27 cellular contexts compared by ENCODE assay signal in the genomic region with DNA sequence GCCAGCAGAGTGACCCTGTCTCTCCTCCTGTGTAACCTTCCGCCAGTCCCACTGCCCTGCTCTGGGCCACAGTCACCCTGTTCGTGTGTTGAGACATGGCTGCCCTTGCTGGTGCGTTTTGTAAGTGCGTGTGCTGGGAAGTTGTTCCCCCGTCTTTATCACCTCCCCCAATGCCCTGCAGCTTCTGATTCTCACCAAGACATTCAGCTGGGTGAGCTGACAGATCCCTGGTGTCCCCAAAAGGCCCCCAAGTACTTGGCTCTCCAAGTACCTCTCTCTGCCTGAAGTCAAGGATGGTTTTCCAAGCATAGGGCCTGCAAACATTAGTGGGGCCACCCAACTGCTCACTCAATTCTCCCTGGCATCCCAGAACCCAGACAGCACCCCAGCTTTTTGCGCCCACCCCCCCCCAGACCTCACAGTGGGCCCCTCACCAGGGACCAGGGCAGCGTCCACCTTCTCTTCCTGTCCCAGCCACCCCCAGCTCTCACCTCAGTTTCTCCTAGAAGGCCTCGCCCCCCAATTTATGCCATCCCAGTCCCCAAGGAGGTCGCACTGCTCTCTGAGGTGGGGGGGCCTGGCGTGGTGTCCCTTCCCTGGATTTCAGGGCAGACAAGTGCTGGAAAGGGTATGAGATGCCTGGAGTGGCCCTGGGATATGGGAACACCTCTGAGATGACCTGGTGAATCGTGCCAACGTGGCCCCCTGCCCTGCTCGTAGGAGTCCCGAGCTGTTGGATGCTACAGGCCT. TPM values are rescaled to one million over a fixed set of nuclear protein-coding genes. Genes with fewer than 3 reads are reported as not detected.
DNase-seq lines count a peak whose midpoint lies in the region; ATAC-seq, FAIRE-seq and TF ChIP-seq lines count a peak whose summit lies in the region.
"Had no signal": no experiment of that assay in that cellular context is flagged by ENCODE, and none has a peak within 500 bp of the region (broad histone marks: within the 10 kb centered on the region; RNA-seq: fewer than 3 reads in every experiment).

No MANE protein-coding gene starts in this region.

- no peak overlapping the region for H2BK15ac ChIP-seq in IMR-90 (ENCODE audit: low read depth, low read length)
- H2BK15ac ChIP-seq in neuronal stem cell (ENCODE audit: low read length) = no peak overlapping the region

- no peak overlapping the region; the same call in 1 of the 2 replicates for H2BK20ac ChIP-seq in IMR-90 (ENCODE audit: low read depth, low read length)

- H2AFZ ChIP-seq in IMR-90 (replicated peaks; ENCODE audit: low read length, poor library complexity) = no peak overlapping the region
- H2AFZ ChIP-seq in neuronal stem cell (ENCODE audit: low read length) = no peak overlapping the region
- H2AFZ ChIP-seq: PC-9 had no signal

- H3K4me3 ChIP-seq in IMR-90 (ENCODE audit: insufficient read depth, low read depth, low read length) (no peak overlapping the region), esophagus squamous epithelium (no peak overlapping the region), neuronal stem cell (ENCODE audit: low read length in 2 of 2) (no peak overlapping the region), skeletal muscle tissue (ENCODE audit: low read length in 3 of 3) (peak overlapping the region in 1 of 3 donors; percentile 7)
- H3K4me3 ChIP-seq: A549; BLaER1 treated with 17β-estradiol and CSF1 and Interleukin-3, amounts not matched to agents 10 nM and 100 nM; HAP-1; MG63; PC-9; SK-N-MC had no signal

- H4K20me1 ChIP-seq in IMR-90 (ENCODE audit: insufficient read depth, low read length) = peaks cover 9% of the 10 kb centered on the region; the same call in 1 of the 2 replicates

- H3K27ac Mint-ChIP-seq in T-helper 17 cell = no peak overlapping the region
- H3K27ac Mint-ChIP-seq: CD4-positive, alpha-beta T cell; HFFc6 had no signal

- no peak overlapping the region for H3K4me2 ChIP-seq in IMR-90 (ENCODE audit: low read depth, low read length)
- no peak overlapping the region for H3K4me2 ChIP-seq in neuronal stem cell (ENCODE audit: insufficient read depth, low read length, poor library complexity, severe bottlenecking)
- H3K4me2 ChIP-seq: A549, PC-9 had no signal

- H3K18ac ChIP-seq in IMR-90 (ENCODE audit: low read depth, low read length) (no peak overlapping the region), neuronal stem cell (ENCODE audit: low read length) (peak overlapping the region; percentile 31)

- TF ChIP-seq POLR2A in IMR-90 (IDR thresholded peaks at IDR 0.05; ENCODE audit: low read depth, low read length) (no peak), esophagus squamous epithelium (IDR thresholded peaks at IDR 0.05) (no peak)

- H2AK9ac ChIP-seq in IMR-90 (replicated peaks; ENCODE audit: low read depth, low read length, poor library complexity) = no peak overlapping the region

- no peak overlapping the region for H3K56ac ChIP-seq in IMR-90 (ENCODE audit: extremely low read depth, insufficient read depth, low read length)

- no peak overlapping the region for H3K14ac ChIP-seq in IMR-90 (replicated peaks; ENCODE audit: low read depth, low read length)
- H3K14ac ChIP-seq in neuronal stem cell (ENCODE audit: low read length) = peak overlapping the region; percentile 61

- H3K4me1 Mint-ChIP-seq in T-helper 17 cell = peaks cover 5% of the 10 kb centered on the region

- H3K36me3 Mint-ChIP-seq in T-helper 17 cell (ENCODE audit: low read depth) = peaks cover 2% of the 10 kb centered on the region

- H2BK5ac ChIP-seq in IMR-90 (ENCODE audit: low read depth, low read length, poor library complexity, severe bottlenecking) = no peak overlapping the region
- H2BK5ac ChIP-seq in neuronal stem cell (ENCODE audit: low read length) = no peak overlapping the region

- ATAC-seq in IMR-90 (ENCODE audit: low read depth) (no peak), T-helper 17 cell (no peak), HG03196 (IDR thresholded peaks at IDR 0.05; ENCODE audit: unreplicated experiment) (no peak)
- ATAC-seq: A549 had no signal

- no peak overlapping the region for H4K5ac ChIP-seq in IMR-90 (ENCODE audit: low read depth, low read length)

- peaks cover 69% of the 10 kb centered on the region for H3K27me3 Mint-ChIP-seq in T-helper 17 cell

- dilution Hi-C loops in IMR-90 (cut with HindIII; ENCODE audit: low sequenced_read_pairs, unreplicated experiment) = no loop called here

- H2BK120ac ChIP-seq in IMR-90 (ENCODE audit: low read depth, low read length) = peak overlapping the region; percentile 32; the same call in 1 of the 2 replicates
- no peak overlapping the region for H2BK120ac ChIP-seq in neuronal stem cell (ENCODE audit: low read depth, low read length)

- BruUV-seq in IMR-90 (replicated peaks; lab: Mats Ljungman, UMichigan) = no TSS peak

- H3K79me1 ChIP-seq in IMR-90 (ENCODE audit: low read depth in 1 of 2, low read length in 2 of 2) = no peaks in the 10 kb centered on the region
- no peaks in the 10 kb centered on the region for H3K79me1 ChIP-seq in neuronal stem cell (ENCODE audit: low read depth, low read length)

- peaks cover 17% of the 10 kb centered on the region for H3K9me1 ChIP-seq in IMR-90 (ENCODE audit: insufficient read depth, low read length)

- TF ChIP-seq CTCF in IMR-90 (conservative IDR thresholded peaks at IDR 0.05; ENCODE audit: low read depth, low read length) (no peak), esophagus squamous epithelium (IDR thresholded peaks at IDR 0.05) (no peak)

- H3K23ac ChIP-seq in IMR-90 (ENCODE audit: low read depth, low read length) (no peak overlapping the region), neuronal stem cell (ENCODE audit: low read depth, low read length, poor library complexity) (no peak overlapping the region)

- H3K4ac ChIP-seq in IMR-90 (ENCODE audit: low read depth, low read length) = no peak overlapping the region; the same call in 1 of the 2 replicates
- H3K4ac ChIP-seq in neuronal stem cell (ENCODE audit: low read length) = no peak overlapping the region

- H2AK5ac ChIP-seq in IMR-90 (ENCODE audit: low read depth, low read length) (peak overlapping the region; percentile 92; the same call in 1 of the 2 replicates), neuronal stem cell (ENCODE audit: low read depth, low read length) (peak overlapping the region; percentile 35)

- 100% methylated on average over 4 of the region's 14 CpGs; no CpG with 5 or more reads in 1 of the 2 experiments for WGBS in IMR-90 (ENCODE audit: extremely low coverage in 2 of 2, insufficient read length in 1 of 2), 2 experiments
- WGBS in esophagus squamous epithelium, 2 donors = 89 to 95% methylated on average over 7 to 10 of the region's 14 CpGs
- no CpG with 5 or more reads among the region's 14 CpGs for WGBS in neuronal stem cell (ENCODE audit: extremely low coverage in 2 of 2, insufficient read length in 2 of 2, insufficient replicate concordance in 1 of 2), 2 donors

- no peak for FAIRE-seq in RCC 7860 (lab: Jason Lieb, UNC)
- FAIRE-seq: A549, D721Med had no signal

- H3K27me3 ChIP-seq in IMR-90 (ENCODE audit: control insufficient read depth, insufficient read depth, low read length) = no peaks in the 10 kb centered on the region
- H3K27me3 ChIP-seq in esophagus squamous epithelium = peaks cover 0 to 46% (median 0%) of the 10 kb centered on the region in 4 donors
- H3K27me3 ChIP-seq in neuronal stem cell (ENCODE audit: control insufficient read depth in 3 of 3, insufficient read depth in 3 of 3, low read depth in 1 of 3, low read length in 3 of 3) = peaks cover 0 to 33% (median 0%) of the 10 kb centered on the region in 3 experiments
- H3K27me3 ChIP-seq in skeletal muscle tissue (ENCODE audit: control insufficient read depth in 3 of 3, insufficient read depth in 3 of 3, low read length in 3 of 3) = no peaks in the 10 kb centered on the region
- H3K27me3 ChIP-seq: MG63 had no signal

- CTCF ChIA-PET in IMR-90 (lab: Yijun Ruan, JAX) = no interaction called here

- intact Hi-C loops in IMR-90 (cut with micrococcal nuclease) = no loop called here
- intact Hi-C loops in esophagus squamous epithelium (cut with DNase I) = no loop called here

- no peaks in the 10 kb centered on the region for H3K36me3 ChIP-seq in IMR-90 (ENCODE audit: control insufficient read depth, insufficient read depth, low read length)
- no peaks in the 10 kb centered on the region for H3K36me3 ChIP-seq in esophagus squamous epithelium
- H3K36me3 ChIP-seq in neuronal stem cell (replicated peaks in 1 of 2; ENCODE audit: control insufficient read depth in 2 of 2, insufficient read depth in 2 of 2, low read length in 2 of 2) = no peaks in the 10 kb centered on the region
- no peaks in the 10 kb centered on the region for H3K36me3 ChIP-seq in skeletal muscle tissue (ENCODE audit: control insufficient read depth in 3 of 3, insufficient read depth in 3 of 3, low read length in 3 of 3)
- H3K36me3 ChIP-seq: BLaER1 treated with 17β-estradiol and CSF1 and Interleukin-3, amounts not matched to agents 10 nM and 100 nM; HAP-1; MG63 had no signal

- H4K91ac ChIP-seq in IMR-90 (ENCODE audit: insufficient read depth, low read depth, low read length) (peak overlapping the region; percentile 19; the same call in 1 of the 2 replicates), neuronal stem cell (ENCODE audit: low read depth, low read length, poor library complexity) (no peak overlapping the region)

- no peak overlapping the region for H4K8ac ChIP-seq in IMR-90 (ENCODE audit: low read depth in 2 of 2, low read length in 2 of 2)
- H4K8ac ChIP-seq in neuronal stem cell (ENCODE audit: low read depth, low read length) = no peak overlapping the region

- H3K27ac ChIP-seq in IMR-90 (ENCODE audit: insufficient read depth, low read length) (no peak overlapping the region), esophagus squamous epithelium (peak overlapping the region in 3 of 4 donors; percentile 7 to 21 (median 20)), neuronal stem cell (replicated peaks; ENCODE audit: low read length) (no peak overlapping the region), skeletal muscle tissue (ENCODE audit: low read depth, low read length) (peak overlapping the region; percentile 21)
- H3K27ac ChIP-seq: A549; BLaER1 treated with 17β-estradiol and CSF1 and Interleukin-3, amounts not matched to agents 10 nM and 100 nM; PC-9; SK-N-MC had no signal

- H3K4me3 Mint-ChIP-seq in T-helper 17 cell = no peak overlapping the region
- H3K4me3 Mint-ChIP-seq: CD4-positive, alpha-beta T cell; HFFc6 had no signal

- TF ChIP-seq RAD21 in IMR-90 (IDR thresholded peaks at IDR 0.05; ENCODE audit: low read length) = no peak

- POLR2A ChIA-PET in IMR-90 (lab: Charles Lee; ENCODE audit: unreplicated experiment) = no interaction called here

- no peak overlapping the region for H2BK12ac ChIP-seq in neuronal stem cell (ENCODE audit: low read length)

- peaks cover 22% of the 10 kb centered on the region for H3K4me1 ChIP-seq in IMR-90 (ENCODE audit: control insufficient read depth, insufficient read depth, low read length)
- H3K4me1 ChIP-seq in esophagus squamous epithelium = peaks cover 8 to 74% (median 27%) of the 10 kb centered on the region in 3 donors
- H3K4me1 ChIP-seq in neuronal stem cell (ENCODE audit: control insufficient read depth in 2 of 2, insufficient read depth in 1 of 2, low read depth in 1 of 2, low read length in 2 of 2) = peaks cover 0 to 17% of the 10 kb centered on the region in 2 donors
- peaks cover 65 to 77% (median 66%) of the 10 kb centered on the region in 3 donors for H3K4me1 ChIP-seq in skeletal muscle tissue (ENCODE audit: control insufficient read depth in 3 of 3, insufficient read depth in 3 of 3, low read length in 3 of 3)

- H3K9me3 ChIP-seq in IMR-90 (ENCODE audit: control insufficient read depth, insufficient read depth, low read length) = no peaks in the 10 kb centered on the region
- H3K9me3 ChIP-seq in esophagus squamous epithelium = no peaks in the 10 kb centered on the region
- no peaks in the 10 kb centered on the region for H3K9me3 ChIP-seq in neuronal stem cell (replicated peaks in 1 of 2; ENCODE audit: control insufficient read depth in 2 of 2, insufficient read depth in 1 of 2, low read depth in 1 of 2, low read length in 2 of 2)
- H3K9me3 ChIP-seq in skeletal muscle tissue (ENCODE audit: control insufficient read depth in 3 of 3, low read length in 3 of 3) = no peaks in the 10 kb centered on the region
- no peaks in the 10 kb centered on the region for H3K9me3 ChIP-seq in T-helper 17 cell (ENCODE audit: control insufficient read depth, low read length, poor library complexity, severe bottlenecking)
- H3K9me3 ChIP-seq: A549; BLaER1 treated with 17β-estradiol and CSF1 and Interleukin-3, amounts not matched to agents 10 nM and 100 nM; HAP-1; MG63 had no signal

- in situ Hi-C loops in IMR-90 (cut with MboI; ENCODE audit: low sequenced_read_pairs) = no loop called here

- H3K9ac ChIP-seq in IMR-90 (ENCODE audit: low read depth, low read length) = no peak overlapping the region
- peak overlapping the region; percentile 30 for H3K9ac ChIP-seq in neuronal stem cell (ENCODE audit: low read depth, low read length, poor library complexity)
- peak overlapping the region in 2 of 3 donors; percentile 8 to 97 for H3K9ac ChIP-seq in skeletal muscle tissue (ENCODE audit: low read depth in 1 of 3, low read length in 3 of 3)
- H3K9ac ChIP-seq: BLaER1 treated with 17β-estradiol and CSF1 and Interleukin-3, amounts not matched to agents 10 nM and 100 nM had no signal

- no peak for DNase-seq in IMR-90
- no peak for DNase-seq in esophagus squamous epithelium (lab: John Stamatoyannopoulos, UW)
- no peak for DNase-seq in neuronal stem cell (ENCODE audit: low spot score)
- no peak for DNase-seq in T-helper 17 cell
- DNase-seq in RCC 7860 (ENCODE audit: low spot score) = no peak
- DNase-seq: AML-193; CD4-positive, alpha-beta T cell; DMS53; GOT3; HFFc6; KG1; MG63; NCI-H1417; NCI-H1694; NCI-H2081; NCI-H2227 treated with DMSO at 0.1 percent for 48 hours; NCI-H526 treated with DMSO at 0.1 percent for 48 hours; PC-9; RPMI8226; SHP77 treated with DMSO at 0.1 percent for 48 hours had no signal

RNA-seq across cellular contexts. Expression of a gene that starts 51.8 kb away (rescaled TPM):
- total RNA-seq in IMR-90 (2012; rRNA removed) = 34.4 and 42.3 TPM in 2 replicates
- polyA plus RNA-seq in IMR-90 (2012; rRNA removed) = 11.6 and 14.0 TPM in 2 replicates
- polyA plus RNA-seq in IMR-90 (2012; cell fraction: cytosol; rRNA removed) = 10.6 and 11.1 TPM in 2 replicates
- 9.4 and 14.7 TPM in 2 replicates for polyA plus RNA-seq in IMR-90 (2012; cell fraction: nucleus; rRNA removed; ENCODE audit: low replicate concordance)
- total RNA-seq in esophagus squamous epithelium = 10 to 100 TPM in 2 of 4 donors, 1 to 10 TPM in 2; 3.0 to 22.9 (median 9.4) TPM
- 17.5 TPM for polyA plus RNA-seq in neuronal stem cell (2013, experiment 1 of 2)
- polyA plus RNA-seq in neuronal stem cell (2013, experiment 2 of 2) = 17.5 TPM
- total RNA-seq in skeletal muscle tissue = 37.6 TPM
- total RNA-seq in T-helper 17 cell = under 1 TPM in 1 of 2 donors, not detected in 1; 0.27 TPM

RNA-seq across cellular contexts. Expression of a gene that starts 57.3 kb away (rescaled TPM):
- under 0.01 and 0.18 TPM in 2 replicates for total RNA-seq in IMR-90 (2012; rRNA removed)
- polyA plus RNA-seq in IMR-90 (2012; rRNA removed) = 0.24 and 0.31 TPM in 2 replicates
- polyA plus RNA-seq in IMR-90 (2012; cell fraction: cytosol; rRNA removed) = 0.09 and 0.31 TPM in 2 replicates
- polyA plus RNA-seq in IMR-90 (2012; cell fraction: nucleus; rRNA removed; ENCODE audit: low replicate concordance) = 1.0 and 1.2 TPM in 2 replicates
- 1 to 10 TPM in 1 of 4 donors, under 1 TPM in 1, not detected in 2; 0.04 to 1.1 TPM for total RNA-seq in esophagus squamous epithelium
- 1.5 TPM for polyA plus RNA-seq in neuronal stem cell (2013, experiment 1 of 2)
- 1.6 TPM for polyA plus RNA-seq in neuronal stem cell (2013, experiment 2 of 2)
- total RNA-seq in skeletal muscle tissue = 2.1 TPM
- total RNA-seq in T-helper 17 cell = under 1 TPM; 0.15 to 0.29 TPM
- total RNA-seq: PC-9 had no signal

Comparison
In these comparisons a context has a peak if more than half of its experiments do, and no peak if none do; other contexts are left out.
1. H3K27ac ChIP-seq: peak in esophagus squamous epithelium (3 of 4) and skeletal muscle tissue (single experiment); none in IMR-90 (single experiment) and neuronal stem cell (single experiment).